Comparison of ENCODE assay signal across 1 cellular context in the genomic region with DNA sequence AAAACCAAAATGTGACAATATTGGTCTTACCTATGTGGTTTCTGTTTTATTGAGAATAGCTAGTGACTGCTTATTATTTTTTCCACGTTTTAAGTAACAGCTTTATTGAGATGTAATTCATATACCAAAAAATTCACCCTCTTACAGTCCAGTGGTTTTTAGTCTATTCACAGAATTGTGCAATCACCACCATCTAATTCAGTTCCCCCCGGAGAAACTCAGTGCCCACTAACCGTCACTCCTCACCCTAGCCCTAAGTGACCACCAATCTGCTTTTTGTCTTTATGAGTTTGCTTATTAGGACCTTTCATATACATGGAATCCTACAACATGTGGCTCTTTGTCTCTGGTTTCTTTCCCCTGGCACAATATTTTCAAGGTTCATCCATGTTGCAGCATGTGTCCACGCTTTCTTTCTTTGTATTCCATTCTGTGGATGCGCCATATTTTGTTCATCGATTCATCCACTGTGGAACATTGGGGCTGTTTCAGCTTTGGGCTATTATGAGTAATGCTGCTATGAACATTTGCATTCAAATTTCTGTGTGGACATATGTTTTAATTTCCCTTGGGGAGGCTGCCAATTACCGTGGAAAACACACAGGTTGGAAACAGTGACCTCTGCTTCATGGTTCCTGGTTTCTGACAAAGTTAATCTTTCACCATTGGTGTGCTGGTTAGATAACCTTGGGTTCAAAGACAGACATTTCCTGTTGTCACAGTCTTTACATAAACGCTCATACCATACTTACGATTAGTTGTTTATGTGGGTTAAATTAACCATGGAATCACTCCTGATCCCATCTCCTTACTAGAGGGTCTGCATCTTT.
TF ChIP-seq lines count a peak whose summit lies in the region.

No MANE protein-coding gene starts in this region.

TF ChIP-seq in HepG2, 621 proteins besides CTCF, POLR2A, EP300 and RAD21 (continued from another document and continues in another):
- TF ChIP-seq, protein P1, sequence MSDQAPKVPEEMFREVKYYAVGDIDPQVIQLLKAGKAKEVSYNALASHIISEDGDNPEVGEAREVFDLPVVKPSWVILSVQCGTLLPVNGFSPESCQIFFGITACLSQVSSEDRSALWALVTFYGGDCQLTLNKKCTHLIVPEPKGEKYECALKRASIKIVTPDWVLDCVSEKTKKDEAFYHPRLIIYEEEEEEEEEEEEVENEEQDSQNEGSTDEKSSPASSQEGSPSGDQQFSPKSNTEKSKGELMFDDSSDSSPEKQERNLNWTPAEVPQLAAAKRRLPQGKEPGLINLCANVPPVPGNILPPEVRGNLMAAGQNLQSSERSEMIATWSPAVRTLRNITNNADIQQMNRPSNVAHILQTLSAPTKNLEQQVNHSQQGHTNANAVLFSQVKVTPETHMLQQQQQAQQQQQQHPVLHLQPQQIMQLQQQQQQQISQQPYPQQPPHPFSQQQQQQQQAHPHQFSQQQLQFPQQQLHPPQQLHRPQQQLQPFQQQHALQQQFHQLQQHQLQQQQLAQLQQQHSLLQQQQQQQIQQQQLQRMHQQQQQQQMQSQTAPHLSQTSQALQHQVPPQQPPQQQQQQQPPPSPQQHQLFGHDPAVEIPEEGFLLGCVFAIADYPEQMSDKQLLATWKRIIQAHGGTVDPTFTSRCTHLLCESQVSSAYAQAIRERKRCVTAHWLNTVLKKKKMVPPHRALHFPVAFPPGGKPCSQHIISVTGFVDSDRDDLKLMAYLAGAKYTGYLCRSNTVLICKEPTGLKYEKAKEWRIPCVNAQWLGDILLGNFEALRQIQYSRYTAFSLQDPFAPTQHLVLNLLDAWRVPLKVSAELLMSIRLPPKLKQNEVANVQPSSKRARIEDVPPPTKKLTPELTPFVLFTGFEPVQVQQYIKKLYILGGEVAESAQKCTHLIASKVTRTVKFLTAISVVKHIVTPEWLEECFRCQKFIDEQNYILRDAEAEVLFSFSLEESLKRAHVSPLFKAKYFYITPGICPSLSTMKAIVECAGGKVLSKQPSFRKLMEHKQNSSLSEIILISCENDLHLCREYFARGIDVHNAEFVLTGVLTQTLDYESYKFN (CRISPR knock-in tag; conservative IDR thresholded peaks at IDR 0.05) = peak; percentile 88
- no peak for TF ChIP-seq ZNF143 (CRISPR knock-in tag; IDR thresholded peaks at IDR 0.05)
- TF ChIP-seq MED8 (CRISPR knock-in tag; IDR thresholded peaks at IDR 0.05; ENCODE audit: insufficient replicate concordance) = peak; percentile 63
- no peak for TF ChIP-seq SRF (IDR thresholded peaks at IDR 0.05; ENCODE audit: low read depth, low read length)
- TF ChIP-seq, protein P2, sequence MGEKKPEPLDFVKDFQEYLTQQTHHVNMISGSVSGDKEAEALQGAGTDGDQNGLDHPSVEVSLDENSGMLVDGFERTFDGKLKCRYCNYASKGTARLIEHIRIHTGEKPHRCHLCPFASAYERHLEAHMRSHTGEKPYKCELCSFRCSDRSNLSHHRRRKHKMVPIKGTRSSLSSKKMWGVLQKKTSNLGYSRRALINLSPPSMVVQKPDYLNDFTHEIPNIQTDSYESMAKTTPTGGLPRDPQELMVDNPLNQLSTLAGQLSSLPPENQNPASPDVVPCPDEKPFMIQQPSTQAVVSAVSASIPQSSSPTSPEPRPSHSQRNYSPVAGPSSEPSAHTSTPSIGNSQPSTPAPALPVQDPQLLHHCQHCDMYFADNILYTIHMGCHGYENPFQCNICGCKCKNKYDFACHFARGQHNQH (CRISPR knock-in tag; IDR thresholded peaks at IDR 0.05) = peak; percentile 35; the same call in 1 of the 2 replicates
- 0 out of 2 replicates have a peak, but pooled peaks have one; percentile 31 for TF ChIP-seq TGIF2 (CRISPR knock-in tag; IDR thresholded peaks at IDR 0.05)
- no peak; the same call in none of the 2 replicates for TF ChIP-seq HDAC2 (CRISPR knock-in tag; IDR thresholded peaks at IDR 0.05)
- TF ChIP-seq ZFP36 (IDR thresholded peaks at IDR 0.05; ENCODE audit: borderline replicate concordance, low read depth, low read length, partially characterized antibody) = no peak
- TF ChIP-seq ZNF33A (CRISPR knock-in tag; IDR thresholded peaks at IDR 0.05; ENCODE audit: borderline replicate concordance) = 0 out of 2 replicates have a peak, but pooled peaks have one; percentile 12
- peak; percentile 85 for TF ChIP-seq FOXA3 (CRISPR knock-in tag; IDR thresholded peaks at IDR 0.05)
- no peak for TF ChIP-seq TOPORS (CRISPR knock-in tag; IDR thresholded peaks at IDR 0.05)
- TF ChIP-seq, protein P3, sequence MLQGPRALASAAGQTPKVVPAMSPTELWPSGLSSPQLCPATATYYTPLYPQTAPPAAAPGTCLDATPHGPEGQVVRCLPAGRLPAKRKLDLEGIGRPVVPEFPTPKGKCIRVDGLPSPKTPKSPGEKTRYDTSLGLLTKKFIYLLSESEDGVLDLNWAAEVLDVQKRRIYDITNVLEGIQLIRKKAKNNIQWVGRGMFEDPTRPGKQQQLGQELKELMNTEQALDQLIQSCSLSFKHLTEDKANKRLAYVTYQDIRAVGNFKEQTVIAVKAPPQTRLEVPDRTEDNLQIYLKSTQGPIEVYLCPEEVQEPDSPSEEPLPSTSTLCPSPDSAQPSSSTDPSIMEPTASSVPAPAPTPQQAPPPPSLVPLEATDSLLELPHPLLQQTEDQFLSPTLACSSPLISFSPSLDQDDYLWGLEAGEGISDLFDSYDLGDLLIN (CRISPR knock-in tag; IDR thresholded peaks at IDR 0.05; ENCODE audit: borderline replicate concordance) = no peak
- peak; percentile 95 for TF ChIP-seq ETV5 (CRISPR knock-in tag; IDR thresholded peaks at IDR 0.05; ENCODE audit: borderline replicate concordance)
- TF ChIP-seq GFI1 (CRISPR knock-in tag; IDR thresholded peaks at IDR 0.05; ENCODE audit: borderline replicate concordance) = no peak
- peak; percentile 94 for TF ChIP-seq MED1 (CRISPR knock-in tag; IDR thresholded peaks at IDR 0.05)
- TF ChIP-seq HIVEP1 (CRISPR knock-in tag; IDR thresholded peaks at IDR 0.05) = no peak
- no peak for TF ChIP-seq ZNF264 (CRISPR knock-in tag; IDR thresholded peaks at IDR 0.05)
- TF ChIP-seq HNF4A (CRISPR knock-in tag; IDR thresholded peaks at IDR 0.05) = peak; percentile 80
- TF ChIP-seq, protein P4, sequence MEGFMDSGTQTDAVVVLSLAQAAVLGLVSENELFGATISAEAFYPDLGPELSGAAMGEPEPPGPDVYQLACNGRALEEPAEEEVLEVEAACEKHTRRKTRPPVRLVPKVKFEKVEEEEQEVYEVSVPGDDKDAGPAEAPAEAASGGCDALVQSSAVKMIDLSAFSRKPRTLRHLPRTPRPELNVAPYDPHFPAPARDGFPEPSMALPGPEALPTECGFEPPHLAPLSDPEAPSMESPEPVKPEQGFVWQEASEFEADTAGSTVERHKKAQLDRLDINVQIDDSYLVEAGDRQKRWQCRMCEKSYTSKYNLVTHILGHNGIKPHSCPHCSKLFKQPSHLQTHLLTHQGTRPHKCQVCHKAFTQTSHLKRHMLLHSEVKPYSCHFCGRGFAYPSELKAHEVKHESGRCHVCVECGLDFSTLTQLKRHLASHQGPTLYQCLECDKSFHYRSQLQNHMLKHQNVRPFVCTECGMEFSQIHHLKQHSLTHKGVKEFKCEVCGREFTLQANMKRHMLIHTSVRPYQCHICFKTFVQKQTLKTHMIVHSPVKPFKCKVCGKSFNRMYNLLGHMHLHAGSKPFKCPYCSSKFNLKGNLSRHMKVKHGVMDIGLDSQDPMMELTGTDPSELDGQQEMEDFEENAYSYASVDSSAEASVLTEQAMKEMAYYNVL (CRISPR knock-in tag; IDR thresholded peaks at IDR 0.05; ENCODE audit: borderline replicate concordance) = 0 out of 2 replicates have a peak, but pooled peaks have one; percentile 22
- no peak for TF ChIP-seq GTF2F1 (IDR thresholded peaks at IDR 0.05; ENCODE audit: low read length)
- peak; percentile 90 for TF ChIP-seq RARA (CRISPR knock-in tag; IDR thresholded peaks at IDR 0.05)
- TF ChIP-seq, protein P5, sequence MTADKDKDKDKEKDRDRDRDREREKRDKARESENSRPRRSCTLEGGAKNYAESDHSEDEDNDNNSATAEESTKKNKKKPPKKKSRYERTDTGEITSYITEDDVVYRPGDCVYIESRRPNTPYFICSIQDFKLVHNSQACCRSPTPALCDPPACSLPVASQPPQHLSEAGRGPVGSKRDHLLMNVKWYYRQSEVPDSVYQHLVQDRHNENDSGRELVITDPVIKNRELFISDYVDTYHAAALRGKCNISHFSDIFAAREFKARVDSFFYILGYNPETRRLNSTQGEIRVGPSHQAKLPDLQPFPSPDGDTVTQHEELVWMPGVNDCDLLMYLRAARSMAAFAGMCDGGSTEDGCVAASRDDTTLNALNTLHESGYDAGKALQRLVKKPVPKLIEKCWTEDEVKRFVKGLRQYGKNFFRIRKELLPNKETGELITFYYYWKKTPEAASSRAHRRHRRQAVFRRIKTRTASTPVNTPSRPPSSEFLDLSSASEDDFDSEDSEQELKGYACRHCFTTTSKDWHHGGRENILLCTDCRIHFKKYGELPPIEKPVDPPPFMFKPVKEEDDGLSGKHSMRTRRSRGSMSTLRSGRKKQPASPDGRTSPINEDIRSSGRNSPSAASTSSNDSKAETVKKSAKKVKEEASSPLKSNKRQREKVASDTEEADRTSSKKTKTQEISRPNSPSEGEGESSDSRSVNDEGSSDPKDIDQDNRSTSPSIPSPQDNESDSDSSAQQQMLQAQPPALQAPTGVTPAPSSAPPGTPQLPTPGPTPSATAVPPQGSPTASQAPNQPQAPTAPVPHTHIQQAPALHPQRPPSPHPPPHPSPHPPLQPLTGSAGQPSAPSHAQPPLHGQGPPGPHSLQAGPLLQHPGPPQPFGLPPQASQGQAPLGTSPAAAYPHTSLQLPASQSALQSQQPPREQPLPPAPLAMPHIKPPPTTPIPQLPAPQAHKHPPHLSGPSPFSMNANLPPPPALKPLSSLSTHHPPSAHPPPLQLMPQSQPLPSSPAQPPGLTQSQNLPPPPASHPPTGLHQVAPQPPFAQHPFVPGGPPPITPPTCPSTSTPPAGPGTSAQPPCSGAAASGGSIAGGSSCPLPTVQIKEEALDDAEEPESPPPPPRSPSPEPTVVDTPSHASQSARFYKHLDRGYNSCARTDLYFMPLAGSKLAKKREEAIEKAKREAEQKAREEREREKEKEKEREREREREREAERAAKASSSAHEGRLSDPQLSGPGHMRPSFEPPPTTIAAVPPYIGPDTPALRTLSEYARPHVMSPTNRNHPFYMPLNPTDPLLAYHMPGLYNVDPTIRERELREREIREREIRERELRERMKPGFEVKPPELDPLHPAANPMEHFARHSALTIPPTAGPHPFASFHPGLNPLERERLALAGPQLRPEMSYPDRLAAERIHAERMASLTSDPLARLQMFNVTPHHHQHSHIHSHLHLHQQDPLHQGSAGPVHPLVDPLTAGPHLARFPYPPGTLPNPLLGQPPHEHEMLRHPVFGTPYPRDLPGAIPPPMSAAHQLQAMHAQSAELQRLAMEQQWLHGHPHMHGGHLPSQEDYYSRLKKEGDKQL (CRISPR knock-in tag; IDR thresholded peaks at IDR 0.05; ENCODE audit: low read depth) = peak; percentile 76
- TF ChIP-seq, protein P6, sequence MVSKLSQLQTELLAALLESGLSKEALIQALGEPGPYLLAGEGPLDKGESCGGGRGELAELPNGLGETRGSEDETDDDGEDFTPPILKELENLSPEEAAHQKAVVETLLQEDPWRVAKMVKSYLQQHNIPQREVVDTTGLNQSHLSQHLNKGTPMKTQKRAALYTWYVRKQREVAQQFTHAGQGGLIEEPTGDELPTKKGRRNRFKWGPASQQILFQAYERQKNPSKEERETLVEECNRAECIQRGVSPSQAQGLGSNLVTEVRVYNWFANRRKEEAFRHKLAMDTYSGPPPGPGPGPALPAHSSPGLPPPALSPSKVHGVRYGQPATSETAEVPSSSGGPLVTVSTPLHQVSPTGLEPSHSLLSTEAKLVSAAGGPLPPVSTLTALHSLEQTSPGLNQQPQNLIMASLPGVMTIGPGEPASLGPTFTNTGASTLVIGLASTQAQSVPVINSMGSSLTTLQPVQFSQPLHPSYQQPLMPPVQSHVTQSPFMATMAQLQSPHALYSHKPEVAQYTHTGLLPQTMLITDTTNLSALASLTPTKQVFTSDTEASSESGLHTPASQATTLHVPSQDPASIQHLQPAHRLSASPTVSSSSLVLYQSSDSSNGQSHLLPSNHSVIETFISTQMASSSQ (IDR thresholded peaks at IDR 0.05; ENCODE audit: low read depth) = peak; percentile 95
- TF ChIP-seq, protein P6 (CRISPR knock-in tag; IDR thresholded peaks at IDR 0.05; ENCODE audit: borderline replicate concordance) = peak; percentile 97
- TF ChIP-seq SOX6 (IDR thresholded peaks at IDR 0.05) = no peak
- TF ChIP-seq SOX6 (CRISPR knock-in tag; IDR thresholded peaks at IDR 0.05) = peak; percentile 43
- no peak for TF ChIP-seq ZNF260 (CRISPR knock-in tag; IDR thresholded peaks at IDR 0.05; ENCODE audit: borderline replicate concordance, low read depth)
- no peak for TF ChIP-seq ZNF484 (CRISPR knock-in tag; IDR thresholded peaks at IDR 0.05; ENCODE audit: borderline replicate concordance, low read depth)
- TF ChIP-seq NAIF1 (CRISPR knock-in tag; IDR thresholded peaks at IDR 0.05; ENCODE audit: borderline replicate concordance) = no peak
- TF ChIP-seq, protein P7, sequence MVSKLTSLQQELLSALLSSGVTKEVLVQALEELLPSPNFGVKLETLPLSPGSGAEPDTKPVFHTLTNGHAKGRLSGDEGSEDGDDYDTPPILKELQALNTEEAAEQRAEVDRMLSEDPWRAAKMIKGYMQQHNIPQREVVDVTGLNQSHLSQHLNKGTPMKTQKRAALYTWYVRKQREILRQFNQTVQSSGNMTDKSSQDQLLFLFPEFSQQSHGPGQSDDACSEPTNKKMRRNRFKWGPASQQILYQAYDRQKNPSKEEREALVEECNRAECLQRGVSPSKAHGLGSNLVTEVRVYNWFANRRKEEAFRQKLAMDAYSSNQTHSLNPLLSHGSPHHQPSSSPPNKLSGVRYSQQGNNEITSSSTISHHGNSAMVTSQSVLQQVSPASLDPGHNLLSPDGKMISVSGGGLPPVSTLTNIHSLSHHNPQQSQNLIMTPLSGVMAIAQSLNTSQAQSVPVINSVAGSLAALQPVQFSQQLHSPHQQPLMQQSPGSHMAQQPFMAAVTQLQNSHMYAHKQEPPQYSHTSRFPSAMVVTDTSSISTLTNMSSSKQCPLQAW (CRISPR knock-in tag; IDR thresholded peaks at IDR 0.05) = peak; percentile 68; the same call in 1 of the 2 replicates
- TF ChIP-seq SOX13 (IDR thresholded peaks at IDR 0.05) = no peak
- peak in 1 of 2 experiments; percentile 81; a peak in 2 of 4 replicates for TF ChIP-seq SOX13 (CRISPR knock-in tag; conservative IDR thresholded peaks at IDR 0.05 in 1 of 2, IDR thresholded peaks at IDR 0.05 in 1 of 2)
- TF ChIP-seq HNF4G (IDR thresholded peaks at IDR 0.05; ENCODE audit: borderline replicate concordance, low read depth, low read length) = 0 out of 2 replicates have a peak, but pooled peaks have one; percentile 41
- no peak for TF ChIP-seq HNF4G (CRISPR knock-in tag; IDR thresholded peaks at IDR 0.05; ENCODE audit: borderline replicate concordance, low read depth)
- TF ChIP-seq SYNCRIP (IDR thresholded peaks at IDR 0.05; ENCODE audit: insufficient read depth, low read depth, low read length) = no peak
- TF ChIP-seq TAF1 (CRISPR knock-in tag; IDR thresholded peaks at IDR 0.05) = peak; percentile 42; the same call in 1 of the 2 replicates
- TF ChIP-seq EHMT2 (IDR thresholded peaks at IDR 0.05; ENCODE audit: borderline replicate concordance, low read depth, low read length) = peak; percentile 67; the same call in 1 of the 2 replicates
